In genomic region chr9:122091682-122092592, GRCh38 we compare ENCODE assay signal across 8 cellular contexts. TPM values are rescaled to one million over a fixed set of nuclear protein-coding genes. Genes with fewer than 3 reads are reported as not detected.
DNase-seq lines count a peak whose midpoint lies in the region; ATAC-seq and TF ChIP-seq lines count a peak whose summit lies in the region.

No MANE protein-coding gene starts in this region.

- in situ Hi-C loops in mammary epithelial cell (cut with MboI; ENCODE audit: low sequenced_read_pairs in 2 of 2), result loop anchor here (10.0 to 25.0 kb wide), 2 partner anchors 720 to 723 kb away; partner anchors contain the start of gene OR1K1 (in 1 of the 2)

- H3K27ac ChIP-seq in A673 (ENCODE audit: low read depth, low read length, poor library complexity, severe bottlenecking), result peak overlapping the region; percentile 27
- H3K27ac ChIP-seq in HUES48 (ENCODE audit: low read depth, low read length), result no peak overlapping the region
- no peak overlapping the region for H3K27ac ChIP-seq in mammary epithelial cell (ENCODE audit: insufficient read depth, low read depth, low read length)
- H3K27ac ChIP-seq in muscle layer of colon (ENCODE audit: low read depth, low read length), result peak overlapping the region; percentile 90

- H3K9ac ChIP-seq in HUES48 (ENCODE audit: low read depth, low read length) (no peak overlapping the region), mammary epithelial cell (ENCODE audit: insufficient read depth, low read length) (peak overlapping the region; percentile 60), muscle layer of colon (ENCODE audit: low read length) (peak overlapping the region; percentile 31)

- TF ChIP-seq CTCF in A673 (conservative IDR thresholded peaks at IDR 0.05; ENCODE audit: low read depth, low read length) (no peak), mammary epithelial cell (conservative IDR thresholded peaks at IDR 0.05 in 1 of 2, IDR thresholded peaks at IDR 0.05 in 1 of 2; ENCODE audit: extremely low read depth in 1 of 2, insufficient read depth in 1 of 2, low read depth in 1 of 2, low read length in 2 of 2) (no peak)

- H3K4me3 ChIP-seq in A673 (ENCODE audit: low read depth, low read length, poor library complexity, severe bottlenecking) (peak overlapping the region; percentile 98), HUES48 (ENCODE audit: low read depth, low read length) (peak overlapping the region; percentile 91), mammary epithelial cell (replicated peaks in 1 of 3; ENCODE audit: insufficient read depth in 1 of 3, low read depth in 2 of 3, low read length in 3 of 3) (peak overlapping the region; percentile 65 to 91 (median 74)), muscle layer of colon (ENCODE audit: low read depth in 1 of 2, low read length in 2 of 2) (peak overlapping the region; percentile 63 to 92)

- ATAC-seq in esophagus mucosa (no peak), HG02610 (IDR thresholded peaks at IDR 0.05; ENCODE audit: unreplicated experiment) (no peak)

- BruUV-seq in A673 (replicated peaks; lab: Mats Ljungman, UMichigan) (no TSS peak), mammary epithelial cell (replicated peaks; lab: Mats Ljungman, UMichigan) (TSS peak; percentile 16)

- DNase-seq in A673 (ENCODE audit: low spot score), result no peak
- DNase-seq in mammary epithelial cell, result no peak
- no peak for DNase-seq in KG1 (lab: John Stamatoyannopoulos, UW)
- no peak for DNase-seq in NK-92 treated with Interleukin-12 subunit alpha and Interleukin-12 subunit beta, amount 100 ng/mL, for 24 hours (lab: John Stamatoyannopoulos, UW)

- POLR2A ChIA-PET in A673 (lab: Charles Lee; ENCODE audit: low non-redundant PET), result no interaction called here

- 51% methylated on average over 10 of the region's 11 CpGs for WGBS in mammary epithelial cell (ENCODE audit: low coverage, missing lambda C conversion rate)

- peaks cover 42% of the 10 kb centered on the region for H3K79me2 ChIP-seq in mammary epithelial cell (ENCODE audit: insufficient read depth, low read length)

- CTCF ChIA-PET in A673 (lab: Charles Lee) (interaction anchor here (0.5 to 0.6 kb wide), 2 partner anchors 33 to 545 kb away, joined by 3 to 4 read pairs; no protein-coding TSS in a partner anchor), mammary epithelial cell (lab: Charles Lee; ENCODE audit: low non-redundant PET) (no interaction called here)

- peak overlapping the region; percentile 97 for H2AFZ ChIP-seq in mammary epithelial cell (ENCODE audit: low read depth, low read length)

- H3K36me3 ChIP-seq in A673 (ENCODE audit: insufficient read depth, low read length, poor library complexity, severe bottlenecking) (no peaks in the 10 kb centered on the region), HUES48 (ENCODE audit: control insufficient read depth, insufficient read depth, low read length) (no peaks in the 10 kb centered on the region), mammary epithelial cell (ENCODE audit: insufficient read depth, low read length) (no peaks in the 10 kb centered on the region), muscle layer of colon (ENCODE audit: insufficient read depth, low read length) (no peaks in the 10 kb centered on the region)

- H3K27me3 ChIP-seq in A673 (replicated peaks; ENCODE audit: insufficient read depth, low read depth, low read length, poor library complexity) (no peaks in the 10 kb centered on the region), HUES48 (ENCODE audit: control insufficient read depth, insufficient read depth, low read length) (peaks cover 18% of the 10 kb centered on the region), mammary epithelial cell (ENCODE audit: insufficient read depth, low read length) (no peaks in the 10 kb centered on the region), muscle layer of colon (ENCODE audit: control insufficient read depth in 1 of 2, insufficient read depth in 2 of 2, low read length in 2 of 2) (no peaks in the 10 kb centered on the region)

- dilution Hi-C loops in mammary epithelial cell (cut with HindIII; ENCODE audit: low sequenced_read_pairs), result no loop called here

- H3K4me1 ChIP-seq in A673 (ENCODE audit: insufficient read depth, low read length, poor library complexity, severe bottlenecking) (peaks cover 4% of the 10 kb centered on the region), HUES48 (ENCODE audit: control insufficient read depth, insufficient read depth, low read length) (no peaks in the 10 kb centered on the region), mammary epithelial cell (ENCODE audit: insufficient read depth, low read length) (peaks cover 13% of the 10 kb centered on the region), muscle layer of colon (ENCODE audit: insufficient read depth, low read length) (peaks cover 49% of the 10 kb centered on the region)

- H4K20me1 ChIP-seq in mammary epithelial cell (ENCODE audit: insufficient read depth, low read length), result no peaks in the 10 kb centered on the region

- H3K9me3 ChIP-seq in A673 (ENCODE audit: low read depth, low read length, poor library complexity, severe bottlenecking), result no peaks in the 10 kb centered on the region
- H3K9me3 ChIP-seq in HUES48 (ENCODE audit: control insufficient read depth, insufficient read depth, low read length), result no peaks in the 10 kb centered on the region
- no peaks in the 10 kb centered on the region for H3K9me3 ChIP-seq in mammary epithelial cell (replicated peaks; ENCODE audit: insufficient read depth, low read length)
- H3K9me3 ChIP-seq in muscle layer of colon (ENCODE audit: low read length), result no peaks in the 10 kb centered on the region

- H3K4me2 ChIP-seq in mammary epithelial cell (ENCODE audit: insufficient read depth, low read depth, low read length), result peak overlapping the region; percentile 97

- intact Hi-C loops in A673 (cut with micrococcal nuclease; ENCODE audit: unreplicated experiment) (no loop called here), mammary epithelial cell (cut with micrococcal nuclease) (loop anchor here (5.0 kb wide), 1 partner anchor 390 kb away; no protein-coding TSS in a partner anchor)

RNA-seq across cellular contexts. Expression of gene TTLL11, which starts 1.2 kb away (rescaled TPM):
- 3.0 and 5.4 TPM in 2 replicates for total RNA-seq in A673 (2021)
- 10 to 100 TPM in 1 of 2 donors, 1 to 10 TPM in 1; 5.7 to 17.5 TPM for total RNA-seq in mammary epithelial cell
- polyA plus RNA-seq in mammary epithelial cell, result 5.3 TPM
- 1.3 TPM for polyA minus RNA-seq in mammary epithelial cell
- total RNA-seq in esophagus mucosa, result 3.1 TPM

Comparison
In these comparisons a context has a peak if more than half of its experiments do, and no peak if none do; other contexts are left out.
1. H3K27ac ChIP-seq: peak in A673 (single experiment) and muscle layer of colon (single experiment); none in HUES48 (single experiment) and mammary epithelial cell (single experiment).
2. Peak in every context shown above with its lines, with median percentiles within 50 percentile points of each other: H3K4me3 ChIP-seq.